Comparison of ENCODE assay signal across 27 cellular contexts in the genomic region with DNA sequence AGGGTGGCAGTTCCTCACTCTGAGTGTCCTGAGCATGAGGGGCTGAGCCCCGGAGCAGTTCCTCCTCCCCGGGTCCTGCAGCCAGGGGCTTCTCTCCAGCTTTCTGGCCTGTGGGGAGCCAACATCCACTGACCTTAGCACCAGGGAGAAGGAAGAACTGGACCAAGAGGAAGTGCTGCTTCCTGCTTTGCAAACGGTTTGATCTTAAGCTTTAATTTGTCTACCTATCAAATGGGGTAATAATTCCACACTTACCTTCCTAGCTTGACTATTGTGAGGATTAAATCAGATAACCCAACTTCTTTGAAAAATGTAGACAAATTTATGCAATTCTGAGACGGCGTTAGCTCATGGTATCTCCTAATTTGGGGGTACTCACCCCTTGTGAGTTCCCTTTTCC. TPM values are rescaled to one million over a fixed set of nuclear protein-coding genes. Genes with fewer than 3 reads are reported as not detected.
"Had no signal": no experiment of that assay in that cellular context is flagged by ENCODE, and none has a peak within 500 bp of the region (broad histone marks: within the 10 kb centered on the region; RNA-seq: fewer than 3 reads in every experiment).

No MANE protein-coding gene starts in this region.

- ATAC-seq: esophagus mucosa; gastrocnemius medialis; heart right ventricle; left cardiac atrium; left lung; left ventricle myocardium superior; lower lobe of right lung; naive thymus-derived CD4-positive, alpha-beta T cell had no signal

- H3K9me3 Mint-ChIP-seq: naive thymus-derived CD4-positive, alpha-beta T cell had no signal

- H3K36me3 Mint-ChIP-seq: naive thymus-derived CD4-positive, alpha-beta T cell had no signal

- H3K4me1 Mint-ChIP-seq: naive thymus-derived CD4-positive, alpha-beta T cell had no signal

- DNase-seq: dermis blood vessel endothelial cell; dorsolateral prefrontal cortex; effector CD4-positive, alpha-beta T cell; effector memory CD4-positive, alpha-beta T cell; erythroblast; esophagus squamous epithelium; foreskin fibroblast; foreskin melanocyte; gastrocnemius medialis; glutamatergic neuron; head of caudate nucleus; heart right ventricle; hippocampal formation; left cardiac atrium; left lung; left ventricle myocardium superior; lower lobe of right lung; mesenchymal stem cell; midbrain; naive thymus-derived CD4-positive, alpha-beta T cell had no signal

- H3K27ac Mint-ChIP-seq: naive thymus-derived CD4-positive, alpha-beta T cell had no signal

- H3K4me3 Mint-ChIP-seq: naive thymus-derived CD4-positive, alpha-beta T cell had no signal

RNA-seq across cellular contexts. Expression of gene NOBOX, which starts 2.0 kb away (rescaled TPM):
- total RNA-seq: dermis blood vessel endothelial cell; esophagus mucosa; esophagus squamous epithelium; gastrocnemius medialis; glomerular endothelial cell; heart right ventricle; kidney epithelial cell; left cardiac atrium; left lung; left ventricle myocardium superior; lower leg skin; lower lobe of right lung; lung microvascular endothelial cell; mononuclear cell; mucosa of gallbladder; naive thymus-derived CD4-positive, alpha-beta T cell had no signal
